ENCODE assay signal across 17 cellular contexts in genomic region chr2:104476563-104476988, GRCh38.
DNase-seq lines count a peak whose midpoint lies in the region; ATAC-seq, FAIRE-seq and TF ChIP-seq lines count a peak whose summit lies in the region.
"Had no signal": no experiment of that assay in that cellular context is flagged by ENCODE, and none has a peak within 500 bp of the region (broad histone marks: within the 10 kb centered on the region; RNA-seq: fewer than 3 reads in every experiment).

No MANE protein-coding gene starts in this region.

- H3K4me3 ChIP-seq in A549 = 0 out of 3 replicates have a peak overlapping the region, but pooled peaks have one; percentile 19
- H3K4me3 ChIP-seq: GM12878 had no signal

- no peak for TF ChIP-seq EP300 in A549 (IDR thresholded peaks at IDR 0.05)

- TF ChIP-seq CTCF in A549 (IDR thresholded peaks at IDR 0.05) (no peak), brain (conservative IDR thresholded peaks at IDR 0.05) (no peak)

- WGBS in A549 (ENCODE audit: missing lambda C conversion rate) = 28% methylated on average over 4 of the region's 4 CpGs

- H3K36me3 Mint-ChIP-seq in brain = no peaks in the 10 kb centered on the region
- H3K36me3 Mint-ChIP-seq: CD14-positive monocyte had no signal

- CTCF ChIA-PET in A549 (lab: Yijun Ruan, JAX) = no interaction called here

- peak overlapping the region in 3 of 5 experiments; percentile 51 to 81 (median 54) for H3K4me3 Mint-ChIP-seq in brain
- H3K4me3 Mint-ChIP-seq: CD14-positive monocyte had no signal

- TF ChIP-seq POLR2A in A549 (IDR thresholded peaks at IDR 0.05; ENCODE audit: low read length) = no peak

- H3K4me1 ChIP-seq in A549 = 0 out of 3 replicates have a peak, but pooled peaks cover 4% of the 10 kb centered on the region

- peaks cover 11% of the 10 kb centered on the region for H3K27me3 Mint-ChIP-seq in brain

- no peaks in the 10 kb centered on the region for H3K9me3 ChIP-seq in A549
- H3K9me3 ChIP-seq: Peyer's patch had no signal

- POLR2A ChIA-PET in A549 (lab: Yijun Ruan, JAX) = no interaction called here

- H3K27ac Mint-ChIP-seq in brain = peak overlapping the region in 3 of 5 experiments; percentile 20 to 92 (median 79)

- H3K9me3 Mint-ChIP-seq in brain = no peaks in the 10 kb centered on the region

- peaks cover 53% of the 10 kb centered on the region for H3K4me1 Mint-ChIP-seq in brain

- no peaks in the 10 kb centered on the region for H3K27me3 ChIP-seq in layer of hippocampus (ENCODE audit: control insufficient read depth, insufficient read depth, low read length)
- H3K27me3 ChIP-seq: Peyer's patch had no signal

- TF ChIP-seq RAD21 in A549 (conservative IDR thresholded peaks at IDR 0.05 in 1 of 2, IDR thresholded peaks at IDR 0.05 in 1 of 2) = no peak

- H3K4me2 ChIP-seq in A549 = peak overlapping the region; percentile 61

- H3K27ac ChIP-seq in A549 (no peak overlapping the region), layer of hippocampus (ENCODE audit: low read depth, low read length) (peak overlapping the region; percentile 75)
- H3K27ac ChIP-seq: Peyer's patch had no signal

- DNase-seq in A549 (ENCODE audit: low read depth in 1 of 2, low spot score in 1 of 2) (no peak), putamen (ENCODE audit: low spot score) (peak; percentile 32), NCI-H1436 (lab: John Stamatoyannopoulos, UW) (no peak)
- DNase-seq: MM.1S, NCI-H1105, NCI-H187, NCI-H446, NCI-H748 treated with DMSO at 0.1 percent for 48 hours, Peyer's patch, Right ventricle myocardium superior had no signal

- no peak for FAIRE-seq in A549 (lab: Jason Lieb, UNC)
- FAIRE-seq: GM12878 had no signal

- ATAC-seq in A549 (no peak), GM18498 (IDR thresholded peaks at IDR 0.05; ENCODE audit: unreplicated experiment) (no peak), HG03108 (IDR thresholded peaks at IDR 0.05; ENCODE audit: unreplicated experiment) (no peak), GM18517 (IDR thresholded peaks at IDR 0.05; ENCODE audit: unreplicated experiment) (no peak)
- ATAC-seq: GM12878 had no signal

TF ChIP-seq in A549, 52 proteins besides CTCF, POLR2A, EP300 and RAD21:
- TF ChIP-seq RNF2 (IDR thresholded peaks at IDR 0.05; ENCODE audit: borderline replicate concordance, low read depth) = no peak
- TF ChIP-seq CHD2 (IDR thresholded peaks at IDR 0.05; ENCODE audit: low read length, partially characterized antibody) = no peak
- no peak for TF ChIP-seq CEBPB (IDR thresholded peaks at IDR 0.05)
- TF ChIP-seq CBX2 (IDR thresholded peaks at IDR 0.05; ENCODE audit: borderline replicate concordance, low read depth) = no peak
- no peak for TF ChIP-seq CHD4 (IDR thresholded peaks at IDR 0.05; ENCODE audit: borderline replicate concordance)
- no peak for TF ChIP-seq MAX (IDR thresholded peaks at IDR 0.05)
- no peak for TF ChIP-seq BHLHE40 (IDR thresholded peaks at IDR 0.05; ENCODE audit: low read depth, low read length)
- TF ChIP-seq RCOR1 (IDR thresholded peaks at IDR 0.05; ENCODE audit: low read depth, low read length) = no peak
- TF ChIP-seq ZC3H11A (IDR thresholded peaks at IDR 0.05) = no peak
- TF ChIP-seq MAFK (IDR thresholded peaks at IDR 0.05; ENCODE audit: partially characterized antibody) = no peak
- no peak for TF ChIP-seq TP53 (CRISPR knock-in tag; IDR thresholded peaks at IDR 0.05)
- TF ChIP-seq HMGXB4 (CRISPR knock-in tag; IDR thresholded peaks at IDR 0.05; ENCODE audit: borderline replicate concordance) = no peak
- no peak for TF ChIP-seq JUNB (IDR thresholded peaks at IDR 0.05)
- no peak for TF ChIP-seq JUN (IDR thresholded peaks at IDR 0.05)
- no peak for TF ChIP-seq MYC (IDR thresholded peaks at IDR 0.05; ENCODE audit: borderline replicate concordance, low read length)
- no peak for TF ChIP-seq EHMT2 (IDR thresholded peaks at IDR 0.05; ENCODE audit: low read depth)
- TF ChIP-seq FOSL2 (IDR thresholded peaks at IDR 0.05) = no peak
- TF ChIP-seq FOSL2 (CRISPR knock-in tag; IDR thresholded peaks at IDR 0.05) = no peak
